In the genomic region with DNA sequence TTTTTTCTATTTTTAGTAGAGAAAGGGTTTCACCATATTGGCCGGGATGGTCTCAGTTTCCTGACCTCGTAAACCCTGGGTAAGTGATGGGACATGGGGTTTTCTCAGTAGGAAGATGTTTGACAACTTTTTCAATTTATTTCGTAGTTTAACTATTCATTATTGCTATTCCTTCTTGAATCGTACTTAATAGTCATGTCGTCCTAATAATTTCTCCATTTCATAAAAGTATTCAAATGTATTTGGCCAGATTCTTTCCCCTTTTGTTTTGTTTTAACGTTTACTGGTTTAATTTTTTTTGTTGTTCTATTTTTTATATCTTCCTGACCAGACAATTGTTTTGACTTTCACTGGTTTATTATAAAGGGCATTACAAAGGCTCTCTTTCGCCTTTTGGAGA, we compare ENCODE assay signal across 11 cellular contexts. TPM values are rescaled to one million over a fixed set of nuclear protein-coding genes. Genes with fewer than 3 reads are reported as not detected.
A peak's percentile ranks its signal among the peaks of the same experiment; 100 is the strongest.
DNase-seq lines count a peak whose midpoint lies in the region; ATAC-seq and TF ChIP-seq lines count a peak whose summit lies in the region.
"Had no signal": no experiment of that assay in that cellular context is flagged by ENCODE, and none has a peak within 500 bp of the region (broad histone marks: within the 10 kb centered on the region; RNA-seq: fewer than 3 reads in every experiment).

No MANE protein-coding gene starts in this region.

- H3K27ac Mint-ChIP-seq in GM23338 (peak overlapping the region; percentile 92), endodermal cell (peak overlapping the region; percentile 90)

- H2BK15ac ChIP-seq in neuronal stem cell (ENCODE audit: low read length) = no peak overlapping the region

- H3K14ac ChIP-seq in neuronal stem cell (ENCODE audit: low read length) = no peak overlapping the region

- no peaks in the 10 kb centered on the region for H3K9me2 ChIP-seq in GM23338 (ENCODE audit: insufficient read depth)
- no peaks in the 10 kb centered on the region for H3K9me2 ChIP-seq in PC-3 (replicated peaks; ENCODE audit: low read length)

- H3K36me3 ChIP-seq in GM23338 (ENCODE audit: insufficient read depth) (no peaks in the 10 kb centered on the region), PC-3 (ENCODE audit: low read depth, low read length) (no peaks in the 10 kb centered on the region), endodermal cell (ENCODE audit: control insufficient read depth, insufficient read depth, low read length) (no peaks in the 10 kb centered on the region), neuronal stem cell (replicated peaks in 1 of 2; ENCODE audit: control insufficient read depth in 2 of 2, insufficient read depth in 2 of 2, low read length in 2 of 2) (no peaks in the 10 kb centered on the region)

- H3K4me3 Mint-ChIP-seq in GM23338 (peak overlapping the region; percentile 84), endodermal cell (peak overlapping the region; percentile 71)

- ATAC-seq in GM23338 (no peak), PC-3 (no peak)

- no peak overlapping the region for H3K23ac ChIP-seq in neuronal stem cell (ENCODE audit: low read depth, low read length, poor library complexity)

- H3K4ac ChIP-seq in neuronal stem cell (ENCODE audit: low read length) = no peak overlapping the region

- H3K36me3 Mint-ChIP-seq in GM23338 (ENCODE audit: low read depth) (no peaks in the 10 kb centered on the region), endodermal cell (ENCODE audit: low read depth) (no peaks in the 10 kb centered on the region)

- H2BK12ac ChIP-seq in neuronal stem cell (ENCODE audit: low read length) = no peak overlapping the region

- H4K91ac ChIP-seq in neuronal stem cell (ENCODE audit: low read depth, low read length, poor library complexity) = no peak overlapping the region

- peak overlapping the region; percentile 60; the same call in 1 of the 2 replicates for H2AFZ ChIP-seq in GM23338
- H2AFZ ChIP-seq in PC-3 (ENCODE audit: low read length) = peak overlapping the region; percentile 89
- H2AFZ ChIP-seq in neuronal stem cell (ENCODE audit: low read length) = peak overlapping the region; percentile 74

- no peak overlapping the region for H2BK5ac ChIP-seq in neuronal stem cell (ENCODE audit: low read length)

- no TSS peak for BruUV-seq in PC-3 (replicated peaks; lab: Mats Ljungman, UMichigan)

- H3K9me3 Mint-ChIP-seq in GM23338 = peaks cover 9% of the 10 kb centered on the region; the same call in 2 of the 3 replicates
- H3K9me3 Mint-ChIP-seq in endodermal cell = no peaks in the 10 kb centered on the region

- H3K4me2 ChIP-seq in GM23338 (peak overlapping the region; percentile 77), PC-3 (ENCODE audit: low read length) (peak overlapping the region; percentile 87), neuronal stem cell (ENCODE audit: insufficient read depth, low read length, poor library complexity, severe bottlenecking) (peak overlapping the region; percentile 61)

- 67 to 75% methylated on average over 4 to 6 of the region's 7 CpGs for WGBS in endodermal cell (ENCODE audit: insufficient coverage in 1 of 2, insufficient read length in 1 of 2), 2 experiments
- WGBS in neuronal stem cell (ENCODE audit: extremely low coverage in 2 of 2, insufficient read length in 2 of 2, insufficient replicate concordance in 1 of 2), 2 donors = no CpG with 5 or more reads among the region's 7 CpGs

- intact Hi-C loops in PC-3 (cut with micrococcal nuclease) = loop anchor here (1.0 to 5.0 kb wide), 6 partner anchors 45 to 295 kb away; a partner anchor contains a TSS

- H4K20me1 ChIP-seq in GM23338 (replicated peaks; ENCODE audit: insufficient read depth) (no peaks in the 10 kb centered on the region), PC-3 (ENCODE audit: low read length) (no peaks in the 10 kb centered on the region)

- H3F3A ChIP-seq in GM23338 (replicated peaks; ENCODE audit: low read depth) (0 out of 2 replicates have a peak, but pooled peaks cover 5% of the 10 kb centered on the region), PC-3 (ENCODE audit: low read length, unreplicated experiment) (no peaks in the 10 kb centered on the region)

- no peak for TF ChIP-seq CTCF in GM23338 (conservative IDR thresholded peaks at IDR 0.05; ENCODE audit: low read depth in 2 of 2)
- no peak for TF ChIP-seq CTCF in PC-3 (conservative IDR thresholded peaks at IDR 0.05; ENCODE audit: low read depth, low read length)
- TF ChIP-seq CTCF in endodermal cell (conservative IDR thresholded peaks at IDR 0.05) = no peak

- H3K4me3 ChIP-seq in GM23338 = peak overlapping the region; percentile 75
- H3K4me3 ChIP-seq in PC-3 (ENCODE audit: low read length) = peak overlapping the region; percentile 70
- H3K4me3 ChIP-seq in endodermal cell (ENCODE audit: low read length) = peak overlapping the region; percentile 80
- peak overlapping the region in 1 of 2 donors; percentile 76 for H3K4me3 ChIP-seq in neuronal stem cell (ENCODE audit: low read length in 2 of 2)

- H3K4me1 Mint-ChIP-seq in GM23338 (peaks cover 19% of the 10 kb centered on the region), endodermal cell (peaks cover 15% of the 10 kb centered on the region)

- H2AK5ac ChIP-seq in neuronal stem cell (ENCODE audit: low read depth, low read length) = no peak overlapping the region

- H3K27me3 Mint-ChIP-seq in GM23338 (ENCODE audit: insufficient read depth, low read depth, poor library complexity) = peaks cover 37% of the 10 kb centered on the region
- peaks cover 32% of the 10 kb centered on the region for H3K27me3 Mint-ChIP-seq in endodermal cell (ENCODE audit: insufficient read depth)

- CTCF ChIA-PET in PC-3 (lab: Charles Lee) = interaction anchor here (0.6 to 1.2 kb wide), 5 partner anchors 33 to 111 kb away, joined by 3 to 8 read pairs (median 5); no protein-coding TSS in a partner anchor

- H3K18ac ChIP-seq in neuronal stem cell (ENCODE audit: low read length) = no peak overlapping the region

- H3K9me3 ChIP-seq in PC-3 (ENCODE audit: low read length) (no peaks in the 10 kb centered on the region), endodermal cell (ENCODE audit: control insufficient read depth, low read length) (no peaks in the 10 kb centered on the region), neuronal stem cell (replicated peaks in 1 of 2; ENCODE audit: control insufficient read depth in 2 of 2, insufficient read depth in 1 of 2, low read depth in 1 of 2, low read length in 2 of 2) (peaks cover 0 to 3% of the 10 kb centered on the region in 2 donors)

- no peaks in the 10 kb centered on the region for H3K79me1 ChIP-seq in neuronal stem cell (ENCODE audit: low read depth, low read length)

- H3K9ac ChIP-seq in PC-3 (ENCODE audit: low read length) (no peak overlapping the region), endodermal cell (ENCODE audit: extremely low read depth, low read length, poor library complexity, severe bottlenecking) (peak overlapping the region; percentile 18), neuronal stem cell (ENCODE audit: low read depth, low read length, poor library complexity) (no peak overlapping the region)

- H3K79me2 ChIP-seq in GM23338 (replicated peaks; ENCODE audit: insufficient read depth) (no peaks in the 10 kb centered on the region), PC-3 (ENCODE audit: low read length) (no peaks in the 10 kb centered on the region)

- peak overlapping the region; percentile 83 for H3K27ac ChIP-seq in GM23338 (ENCODE audit: low read depth)
- no peak overlapping the region for H3K27ac ChIP-seq in PC-3 (ENCODE audit: low read length)
- H3K27ac ChIP-seq in endodermal cell (ENCODE audit: low read depth, low read length) = no peak overlapping the region
- peak overlapping the region; percentile 52 for H3K27ac ChIP-seq in neuronal stem cell (replicated peaks; ENCODE audit: low read length)

- H2BK120ac ChIP-seq in neuronal stem cell (ENCODE audit: low read depth, low read length) = no peak overlapping the region

- 0 out of 2 replicates have a peak, but pooled peaks cover 4% of the 10 kb centered on the region for H3K4me1 ChIP-seq in GM23338 (ENCODE audit: insufficient read depth)
- peaks cover 7% of the 10 kb centered on the region; the same call in 1 of the 2 replicates for H3K4me1 ChIP-seq in PC-3 (ENCODE audit: insufficient read depth, low read length)
- H3K4me1 ChIP-seq in endodermal cell (ENCODE audit: control insufficient read depth, insufficient read depth, low read length) = no peaks in the 10 kb centered on the region
- peaks cover 1 to 7% of the 10 kb centered on the region in 2 donors for H3K4me1 ChIP-seq in neuronal stem cell (ENCODE audit: control insufficient read depth in 2 of 2, insufficient read depth in 1 of 2, low read depth in 1 of 2, low read length in 2 of 2)

- POLR2A ChIA-PET in PC-3 (lab: Charles Lee; ENCODE audit: unreplicated experiment) = no interaction called here

- H3K27me3 ChIP-seq in GM23338 (ENCODE audit: insufficient read depth) (no peaks in the 10 kb centered on the region), PC-3 (ENCODE audit: low read length) (peaks cover 21% of the 10 kb centered on the region), endodermal cell (ENCODE audit: control insufficient read depth, insufficient read depth, low read length, poor library complexity, severe bottlenecking) (no peaks in the 10 kb centered on the region), neuronal stem cell (ENCODE audit: control insufficient read depth in 3 of 3, insufficient read depth in 3 of 3, low read depth in 1 of 3, low read length in 3 of 3) (no peaks in the 10 kb centered on the region)

- no peak overlapping the region for H4K8ac ChIP-seq in neuronal stem cell (ENCODE audit: low read depth, low read length)

- DNase-seq in GM23338 (ENCODE audit: low spot score) = no peak
- DNase-seq in PC-3 = no peak
- DNase-seq in endodermal cell = no peak
- DNase-seq in neuronal stem cell (ENCODE audit: low spot score) = no peak
- no peak for DNase-seq in midbrain (lab: John Stamatoyannopoulos, UW)
- DNase-seq in HK-2 (ENCODE audit: unreplicated experiment) = no peak
- no peak for DNase-seq in NCI-H1417 (lab: John Stamatoyannopoulos, UW)
- DNase-seq in stimulated activated CD4-positive, alpha-beta T cell treated with anti-CD3 and anti-CD28 coated beads, Interleukin-2, amount 100 ng/mL, for 48 hours = no peak
- DNase-seq: GOT3, NCI-H1417 treated with DMSO at 0.1 percent for 48 hours, posterior cingulate gyrus had no signal

TF ChIP-seq in GM23338, 12 proteins besides CTCF, POLR2A, EP300 and RAD21 (continues in another document):
- TF ChIP-seq NANOG (IDR thresholded peaks at IDR 0.05; ENCODE audit: borderline replicate concordance) = no peak

RNA-seq across cellular contexts. Expression of a gene that starts 16.3 kb away (rescaled TPM):
- not detected in 2 replicates for total RNA-seq in GM23338 (2014; rRNA removed; shearing (Covaris generic))
- polyA plus RNA-seq in GM23338 (2016; fragmentation: Nextera tagmentation; extraction: Ambion mirVana) = 0.14 TPM in 1 of 2 replicates, not detected in the other
- total RNA-seq in PC-3 (2014; rRNA removed) = not detected in 2 replicates
- total RNA-seq in endodermal cell = not detected
- not detected for polyA plus RNA-seq in endodermal cell (2013, experiment 1 of 2)
- not detected for polyA plus RNA-seq in endodermal cell (2013, experiment 2 of 2)
- not detected for polyA plus RNA-seq in neuronal stem cell (2013, experiment 1 of 2)
- not detected for polyA plus RNA-seq in neuronal stem cell (2013, experiment 2 of 2)

RNA-seq across cellular contexts. Expression of a gene that starts 26.4 kb away (rescaled TPM):
- not detected in 2 replicates for total RNA-seq in GM23338 (2014; rRNA removed; shearing (Covaris generic))
- not detected in 2 replicates for polyA plus RNA-seq in GM23338 (2016; fragmentation: Nextera tagmentation; extraction: Ambion mirVana)
- total RNA-seq in PC-3 (2014; rRNA removed) (not detected in 2 replicates), endodermal cell (not detected)
- polyA plus RNA-seq in endodermal cell (2013, experiment 1 of 2) = not detected
- polyA plus RNA-seq in endodermal cell (2013, experiment 2 of 2) = not detected
- polyA plus RNA-seq in neuronal stem cell (2013, experiment 1 of 2) = not detected
- polyA plus RNA-seq in neuronal stem cell (2013, experiment 2 of 2) = not detected

Comparison
In these comparisons a context has a peak if more than half of its experiments do, and no peak if none do; other contexts are left out.
1. H3K27ac ChIP-seq: peak in GM23338 (single experiment) and neuronal stem cell (single experiment); none in PC-3 (single experiment) and endodermal cell (single experiment).
2. Peak in every context shown above with its lines, with median percentiles within 50 percentile points of each other: H2AFZ ChIP-seq and H3K4me2 ChIP-seq.